8 cellular contexts compared by ENCODE assay signal in the genomic region with DNA sequence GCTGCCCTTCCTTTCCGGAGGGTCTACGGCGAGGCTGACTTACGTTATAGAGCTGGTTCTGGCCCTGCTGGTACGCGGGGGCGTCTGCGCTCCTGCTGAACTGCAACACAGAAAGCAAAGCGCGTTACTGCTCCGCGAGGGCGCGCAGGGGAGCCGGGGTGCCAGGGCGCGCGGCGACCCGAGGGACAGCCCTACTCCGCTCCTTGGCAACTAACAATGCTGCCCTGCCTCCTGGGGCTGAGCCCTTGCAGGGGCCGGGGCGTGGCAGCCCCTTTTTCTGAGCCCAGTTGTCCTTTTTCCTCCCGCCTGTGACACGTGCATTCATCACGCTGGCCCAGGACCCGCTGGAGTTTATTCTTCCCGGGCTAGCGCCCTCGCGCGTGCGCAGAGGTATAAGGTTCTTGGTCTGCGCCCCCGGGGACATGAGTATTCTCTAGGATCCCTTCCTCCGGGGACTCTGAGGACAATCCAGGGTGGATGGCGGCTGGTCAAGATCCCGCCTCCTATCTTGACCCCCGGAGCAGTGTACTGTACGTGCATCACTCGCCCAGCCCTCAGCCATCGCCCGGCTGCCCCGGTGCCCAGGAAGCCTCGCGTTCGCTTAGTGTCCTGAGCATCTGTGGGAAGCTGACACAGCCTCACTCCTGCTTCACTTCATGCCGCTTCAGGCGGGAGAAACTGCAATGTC.
DNase-seq lines count a peak whose midpoint lies in the region; ATAC-seq and TF ChIP-seq lines count a peak whose summit lies in the region.

No MANE protein-coding gene starts in this region.

- no peaks in the 10 kb centered on the region for H3K9me3 ChIP-seq in T-helper 17 cell (ENCODE audit: control insufficient read depth, low read length, poor library complexity, severe bottlenecking)
- no peaks in the 10 kb centered on the region for H3K9me3 ChIP-seq in mucosa of rectum (ENCODE audit: control insufficient read depth in 2 of 2, low read length in 2 of 2)
- no peaks in the 10 kb centered on the region for H3K9me3 ChIP-seq in transverse colon

- H3K4me1 Mint-ChIP-seq in T-helper 17 cell, result peaks cover 59% of the 10 kb centered on the region

- TF ChIP-seq EP300 in transverse colon (IDR thresholded peaks at IDR 0.05; ENCODE audit: low read depth), result no peak

- DNase-seq in ELF-1 (ENCODE audit: low read depth, low spot score), result peak; percentile 73
- DNase-seq in T-helper 17 cell, result no peak
- peak; percentile 58 to 69 for DNase-seq in erythroblast (lab: John Stamatoyannopoulos, UW)
- DNase-seq in transverse colon, result no peak
- no peak for DNase-seq in SHP77 (lab: John Stamatoyannopoulos, UW)
- no peak for DNase-seq in HCEC 1CT

- TF ChIP-seq POLR2A in erythroblast (IDR thresholded peaks at IDR 0.05; ENCODE audit: low read length) (no peak), transverse colon (IDR thresholded peaks at IDR 0.05) (no peak)

- WGBS in transverse colon (ENCODE audit: low coverage in 1 of 2), 2 donors, result 27 to 80% methylated on average over 2 to 40 of the region's 49 CpGs

- H3K27me3 Mint-ChIP-seq in T-helper 17 cell, result no peaks in the 10 kb centered on the region

- no peak overlapping the region for H3K9ac ChIP-seq in mucosa of rectum (ENCODE audit: low read depth in 1 of 2, low read length in 2 of 2)

- peaks cover 16 to 21% of the 10 kb centered on the region in 2 donors for H3K4me1 ChIP-seq in mucosa of rectum (ENCODE audit: control insufficient read depth in 2 of 2, insufficient read depth in 2 of 2, low read length in 2 of 2)
- peaks cover 0 to 19% (median 11%) of the 10 kb centered on the region in 4 donors for H3K4me1 ChIP-seq in transverse colon

- intact Hi-C loops in transverse colon (cut with DNase I; ENCODE audit: low total_unique reads), result no loop called here

- peak; percentile 33 for ATAC-seq in HG03442 (IDR thresholded peaks at IDR 0.05; ENCODE audit: unreplicated experiment)
- no peak for ATAC-seq in T-helper 17 cell

- H3K4me3 ChIP-seq in mucosa of rectum (ENCODE audit: low read length in 2 of 2), result peak overlapping the region; percentile 19 to 67
- H3K4me3 ChIP-seq in transverse colon, result peak overlapping the region in 3 of 4 donors; percentile 17 to 50 (median 30)

- H3K27ac ChIP-seq in mucosa of rectum (ENCODE audit: low read depth in 2 of 2, low read length in 2 of 2) (no peak overlapping the region), transverse colon (no peak overlapping the region)

- in situ Hi-C loops in transverse colon (cut with MboI; ENCODE audit: low pct_ligation_motif_present in 1 of 4, low pct_unique_long_range_greater_than_20kb in 1 of 4, low sequenced_read_pairs in 3 of 4), result loop anchor here in 2 of 4 donors (25.0 kb wide), 3 partner anchors 177 to 552 kb away; partner anchors contain the start of gene TADA1 (in 1 of the 2)

- TF ChIP-seq CTCF in transverse colon (IDR thresholded peaks at IDR 0.05), result no peak

- peak overlapping the region; percentile 66 for H3K4me3 Mint-ChIP-seq in T-helper 17 cell

- H3K27me3 ChIP-seq in mucosa of rectum (ENCODE audit: control insufficient read depth in 2 of 2, insufficient read depth in 2 of 2, low read length in 2 of 2), result no peaks in the 10 kb centered on the region
- H3K27me3 ChIP-seq in transverse colon, result peaks cover 9% of the 10 kb centered on the region

- H3K27ac Mint-ChIP-seq in T-helper 17 cell, result peak overlapping the region; percentile 94

- H3K36me3 Mint-ChIP-seq in T-helper 17 cell (ENCODE audit: low read depth), result peaks cover 11% of the 10 kb centered on the region

- H3K36me3 ChIP-seq in mucosa of rectum (ENCODE audit: control insufficient read depth in 2 of 2, insufficient read depth in 2 of 2, low read length in 2 of 2) (no peaks in the 10 kb centered on the region), transverse colon (no peaks in the 10 kb centered on the region)

Comparison
In these comparisons a context has a peak if more than half of its experiments do, and no peak if none do; other contexts are left out.
1. DNase-seq: peak in ELF-1 (single experiment) and erythroblast (2 of 2); none in T-helper 17 cell (0 of 3), transverse colon (single experiment), SHP77 (0 of 2) and HCEC 1CT (single experiment).